9 cellular contexts compared by ENCODE assay signal in the genomic region with DNA sequence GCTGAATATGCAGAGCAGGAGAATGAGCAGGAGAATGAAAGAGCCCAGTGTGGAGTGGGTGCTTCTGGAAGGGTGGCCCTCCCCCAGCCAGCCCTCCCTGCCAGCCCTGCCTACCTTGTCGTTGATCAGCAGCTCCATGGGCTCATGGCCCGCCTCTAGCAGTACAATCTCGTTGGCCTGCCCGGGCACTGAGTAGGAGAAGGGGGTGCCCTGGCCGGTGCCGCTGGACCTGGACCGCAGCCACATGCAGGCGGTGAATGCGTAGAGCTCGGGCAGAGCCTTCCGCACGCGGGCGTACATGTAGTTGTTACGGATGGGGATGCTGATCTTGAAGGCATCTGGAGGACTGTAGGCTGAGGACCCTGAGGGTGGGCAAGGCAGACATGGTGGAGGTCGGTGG.
"Had no signal": no experiment of that assay in that cellular context is flagged by ENCODE, and none has a peak within 500 bp of the region (broad histone marks: within the 10 kb centered on the region; RNA-seq: fewer than 3 reads in every experiment).

No MANE protein-coding gene starts in this region.

- H3K4me3 ChIP-seq: GM23248, K562 had no signal

- H2AFZ ChIP-seq: GM23248 had no signal

- H3K27ac ChIP-seq: GM23248 had no signal

- FAIRE-seq: H54, HTR-8/SVneo, K562 had no signal

- DNase-seq: GM23248, GOT3, H9, HCEC 1CT, IMR-90, KG1 had no signal

- ATAC-seq: K562 had no signal

- H3K9ac ChIP-seq: GM23248 had no signal
